ENCODE assay signal across 21 cellular contexts in the genomic region with DNA sequence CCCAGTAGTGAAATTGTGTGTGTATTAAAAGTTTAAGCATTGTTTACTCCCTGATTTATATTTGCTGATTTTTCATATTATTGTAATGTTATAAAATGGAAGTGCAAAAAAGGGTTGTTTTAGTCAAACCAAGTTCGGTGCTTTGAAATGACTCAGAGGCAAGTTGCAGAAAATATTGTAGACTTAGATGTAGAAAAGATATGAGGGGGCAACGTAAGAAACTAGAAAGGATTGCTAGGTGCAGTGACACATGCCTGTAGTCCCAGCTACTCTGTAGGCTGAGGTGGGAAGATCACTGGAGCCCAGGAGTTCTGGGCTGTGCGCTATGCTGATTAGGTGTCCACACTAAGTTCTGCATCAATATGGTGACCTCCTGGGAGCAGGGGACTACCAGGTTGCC.
"Had no signal": no experiment of that assay in that cellular context is flagged by ENCODE, and none has a peak within 500 bp of the region (broad histone marks: within the 10 kb centered on the region; RNA-seq: fewer than 3 reads in every experiment).

No MANE protein-coding gene starts in this region.

- H3K9me3 ChIP-seq: body of pancreas, heart left ventricle, pancreas, psoas muscle, right atrium auricular region, suprapubic skin, tibial nerve had no signal

- ATAC-seq: activated CD4-positive, CD25-positive, alpha-beta regulatory T cell treated with anti-CD3 and anti-CD28 coated beads, Interleukin-2, amount 50 U/mL, for 24 hours; body of pancreas; heart left ventricle; pancreas; psoas muscle; stimulated activated naive CD8-positive, alpha-beta T cell treated with anti-CD3 and anti-CD28 coated beads, Interleukin-15, amount 100 ng/mL, for 72 hours had no signal

- H3K4me3 ChIP-seq: body of pancreas, cardiac muscle cell, heart left ventricle, pancreas, psoas muscle, right atrium auricular region, suprapubic skin, tibial nerve had no signal

- H3K4me3 Mint-ChIP-seq: memory B cell; nephron; stimulated activated naive CD8-positive, alpha-beta T cell treated with anti-CD3 and anti-CD28 coated beads, Interleukin-15, amount 100 ng/mL, for 72 hours; T-helper 2 cell treated with Interferon-gamma antibody and Interleukin-4, amounts not matched to agents 5 μg/mL and 100 μg/mL, for 36 hours had no signal

- H3K36me3 ChIP-seq: cardiac muscle cell, heart left ventricle, pancreas, right atrium auricular region, suprapubic skin had no signal

- H3K27ac Mint-ChIP-seq: activated T-helper 2 cell treated with anti-CD3 and anti-CD28 coated beads, Interferon-gamma antibody, Interleukin-2, Interleukin-4, amounts not matched to agents 10 μg/mL and 5 μg/mL and 100 μg/mL, durations not matched to agents 14 hours and 24 hours and 36 hours; memory B cell; stimulated activated naive CD8-positive, alpha-beta T cell treated with anti-CD3 and anti-CD28 coated beads, Interleukin-15, amount 100 ng/mL, for 72 hours; T-helper 2 cell treated with Interferon-gamma antibody and Interleukin-4, amounts not matched to agents 5 μg/mL and 100 μg/mL, for 36 hours had no signal

- H3K27me3 Mint-ChIP-seq: memory B cell; stimulated activated naive CD8-positive, alpha-beta T cell treated with anti-CD3 and anti-CD28 coated beads, Interleukin-15, amount 100 ng/mL, for 72 hours had no signal

- H3K27ac ChIP-seq: body of pancreas, cardiac muscle cell, heart left ventricle, pancreas, psoas muscle, right atrium auricular region, suprapubic skin, tibial nerve, VCaP had no signal

- DNase-seq: activated CD4-positive, alpha-beta T cell treated with anti-CD3 and anti-CD28 coated beads, Interleukin-2, amount 50 U/mL, for 4 hours; activated naive CD4-positive, alpha-beta T cell; anterior cingulate cortex; body of pancreas; heart left ventricle; pancreas; psoas muscle; stimulated activated CD4-positive, alpha-beta T cell treated with anti-CD3 and anti-CD28 coated beads, Interleukin-12 subunit alpha, Interleukin-12 subunit beta, amount 100 ng/mL, for 4 hours; stimulated activated CD4-positive, alpha-beta T cell treated with anti-CD3 and anti-CD28 coated beads, Interleukin-4, amount 100 ng/mL, for 4 hours; stimulated activated naive CD8-positive, alpha-beta T cell treated with anti-CD3 and anti-CD28 coated beads, Interleukin-15, amount 100 ng/mL, for 72 hours; SW 1271 had no signal

- H3K27me3 ChIP-seq: body of pancreas, cardiac muscle cell, heart left ventricle, pancreas, right atrium auricular region, suprapubic skin, tibial nerve had no signal

- H3K9me3 Mint-ChIP-seq: nephron had no signal
